Comparison of ENCODE assay signal across 24 cellular contexts in the genomic region with DNA sequence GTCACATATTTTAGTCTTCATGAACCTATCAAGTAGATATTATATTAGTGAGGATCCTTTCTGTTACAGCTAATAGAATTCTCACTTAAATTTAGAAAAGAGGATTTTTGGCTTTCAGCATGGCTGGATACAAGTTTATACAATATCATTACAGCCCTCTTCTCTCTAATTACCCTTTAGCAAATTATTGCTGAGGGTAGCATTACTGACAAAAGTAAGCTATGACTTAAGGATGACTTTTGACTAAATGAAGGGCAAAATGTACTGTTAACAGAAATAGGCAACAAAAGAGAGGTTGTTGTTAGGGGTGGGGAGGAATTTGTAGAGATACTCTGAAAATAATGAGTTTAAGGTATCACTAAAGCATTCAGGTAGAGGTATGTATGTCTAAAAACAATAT.
"Had no signal": no experiment of that assay in that cellular context is flagged by ENCODE, and none has a peak within 500 bp of the region (broad histone marks: within the 10 kb centered on the region; RNA-seq: fewer than 3 reads in every experiment).

No MANE protein-coding gene starts in this region.

- H3K36me3 ChIP-seq: ovary, prostate gland, spleen, thoracic aorta, tibial artery, uterus had no signal

- H3K27me3 ChIP-seq: hepatocyte, ovary, sigmoid colon, spleen, suprapubic skin, tibial artery, uterus had no signal

- H3K4me2 ChIP-seq: hepatocyte had no signal

- H3K4me3 ChIP-seq: hepatocyte, left ventricle myocardium inferior, lung, ovary, prostate gland, sigmoid colon, spleen, suprapubic skin, thoracic aorta, tibial artery, uterus had no signal

- H3K27me3 Mint-ChIP-seq: naive B cell had no signal

- ATAC-seq: natural killer cell; right cardiac atrium; stimulated activated effector memory CD8-positive, alpha-beta T cell treated with anti-CD3 and anti-CD28 coated beads, Interleukin-12 subunit alpha, Interleukin-12 subunit beta, amount 100 ng/mL, for 72 hours had no signal

- H3K4me3 Mint-ChIP-seq: mesothelial cell of epicardium; naive B cell; natural killer cell; stimulated activated effector memory CD8-positive, alpha-beta T cell treated with anti-CD3 and anti-CD28 coated beads, Interleukin-12 subunit alpha, Interleukin-12 subunit beta, amount 100 ng/mL, for 72 hours; stimulated activated naive CD8-positive, alpha-beta T cell treated with anti-CD3 and anti-CD28 coated beads, Interleukin-15, Interleukin-2, amounts not matched to agents 100 ng/mL and 50 ng/mL, for 24 hours had no signal

- H2AFZ ChIP-seq: hepatocyte had no signal

- H3K9me3 Mint-ChIP-seq: mesothelial cell of epicardium; naive B cell; natural killer cell; stimulated activated effector memory CD8-positive, alpha-beta T cell treated with anti-CD3 and anti-CD28 coated beads, Interleukin-12 subunit alpha, Interleukin-12 subunit beta, amount 100 ng/mL, for 72 hours; stimulated activated naive CD8-positive, alpha-beta T cell treated with anti-CD3 and anti-CD28 coated beads, Interleukin-15, Interleukin-2, amounts not matched to agents 100 ng/mL and 50 ng/mL, for 24 hours had no signal

- H3K27ac ChIP-seq: hepatocyte, left ventricle myocardium inferior, ovary, prostate gland, sigmoid colon, spleen, suprapubic skin, thoracic aorta, tibial artery, uterus had no signal

- DNase-seq: islet precursor cell; left ventricle myocardium inferior; mesendoderm; naive B cell; natural killer cell; ovary; retina; right cardiac atrium; sigmoid colon; small intestine; spleen; stimulated activated CD4-positive, alpha-beta T cell treated with anti-CD3 and anti-CD28 coated beads, Interleukin-4, amount 100 ng/mL, for 24 hours; stimulated activated naive CD4-positive, alpha-beta T cell; tibial artery; trophoblast cell; uterus had no signal

- FAIRE-seq: small intestine had no signal

- H3K27ac Mint-ChIP-seq: mesothelial cell of epicardium; naive B cell; natural killer cell; stimulated activated effector memory CD8-positive, alpha-beta T cell treated with anti-CD3 and anti-CD28 coated beads, Interleukin-12 subunit alpha, Interleukin-12 subunit beta, amount 100 ng/mL, for 72 hours; stimulated activated naive CD8-positive, alpha-beta T cell treated with anti-CD3 and anti-CD28 coated beads, Interleukin-15, Interleukin-2, amounts not matched to agents 100 ng/mL and 50 ng/mL, for 24 hours had no signal

- H3K4me1 ChIP-seq: prostate gland, sigmoid colon, spleen, suprapubic skin, tibial artery, uterus had no signal

- H3K36me3 Mint-ChIP-seq: natural killer cell; stimulated activated effector memory CD8-positive, alpha-beta T cell treated with anti-CD3 and anti-CD28 coated beads, Interleukin-12 subunit alpha, Interleukin-12 subunit beta, amount 100 ng/mL, for 72 hours had no signal

- H3K9me3 ChIP-seq: left ventricle myocardium inferior, ovary, prostate gland, sigmoid colon, spleen, suprapubic skin, thoracic aorta, tibial artery, uterus had no signal

- H3K4me1 Mint-ChIP-seq: naive B cell; natural killer cell; stimulated activated effector memory CD8-positive, alpha-beta T cell treated with anti-CD3 and anti-CD28 coated beads, Interleukin-12 subunit alpha, Interleukin-12 subunit beta, amount 100 ng/mL, for 72 hours had no signal
